22 cellular contexts compared by ENCODE assay signal in the genomic region with DNA sequence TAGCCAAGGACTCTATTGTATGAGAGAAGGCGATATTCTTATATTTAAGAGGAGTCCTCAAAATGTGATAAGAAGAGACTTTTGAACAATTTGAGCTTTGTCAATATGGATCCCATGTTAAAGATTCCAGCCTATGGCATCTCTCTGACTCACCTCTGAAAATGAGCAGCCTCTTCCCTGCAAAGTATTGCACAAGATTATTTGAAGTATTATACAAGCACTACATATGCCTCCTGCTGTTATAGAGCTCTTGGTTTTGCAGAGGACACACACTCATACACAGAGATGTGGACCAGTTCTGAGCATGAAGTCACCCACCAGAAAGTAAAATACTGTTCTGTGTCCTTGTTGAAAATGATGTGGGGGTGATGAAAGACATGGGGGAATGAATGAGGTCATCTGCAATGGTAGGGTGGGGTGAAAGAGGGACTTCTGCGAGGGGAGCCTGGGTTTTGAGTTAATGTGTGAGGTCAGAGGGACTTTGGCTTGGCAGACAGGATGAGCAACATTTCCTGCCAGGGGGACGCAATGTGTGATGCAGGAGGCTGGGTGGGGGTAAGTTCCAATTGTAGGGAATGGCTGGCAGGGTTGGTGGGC. TPM values are rescaled to one million over a fixed set of nuclear protein-coding genes. Genes with fewer than 3 reads are reported as not detected.
DNase-seq lines count a peak whose midpoint lies in the region; ATAC-seq and TF ChIP-seq lines count a peak whose summit lies in the region.
"Had no signal": no experiment of that assay in that cellular context is flagged by ENCODE, and none has a peak within 500 bp of the region (broad histone marks: within the 10 kb centered on the region; RNA-seq: fewer than 3 reads in every experiment).

No MANE protein-coding gene starts in this region.

- H4K12ac ChIP-seq in trophoblast cell (ENCODE audit: low read depth, low read length), result no peak overlapping the region

- no peaks in the 10 kb centered on the region for H3K79me1 ChIP-seq in trophoblast cell (ENCODE audit: low read length)

- peaks cover 2% of the 10 kb centered on the region for H3K27me3 ChIP-seq in trophoblast cell (ENCODE audit: insufficient read depth, low read length)
- no peaks in the 10 kb centered on the region; the same call in 1 of the 2 replicates for H3K27me3 ChIP-seq in MG63
- H3K27me3 ChIP-seq: neutrophil, tibial nerve had no signal

- CTCF ChIA-PET in WTC11 (lab: Charles Lee), result interaction anchor here (1.0 to 1.3 kb wide), 2 partner anchors 13 to 292 kb away, joined by 3 read pairs; no protein-coding TSS in a partner anchor

- H3K4me1 Mint-ChIP-seq in HFFc6 (ENCODE audit: low read depth) (peaks cover 31% of the 10 kb centered on the region), WTC11 (peaks cover 34% of the 10 kb centered on the region)
- H3K4me1 Mint-ChIP-seq: activated CD4-positive, alpha-beta T cell treated with anti-CD3 and anti-CD28 coated beads for 36 hours; T-cell had no signal

- H3K23ac ChIP-seq in trophoblast cell (ENCODE audit: low read length), result no peak overlapping the region

- no peak overlapping the region for H3K27ac ChIP-seq in trophoblast cell (ENCODE audit: low read depth, low read length)
- H3K27ac ChIP-seq: neutrophil had no signal

- no peak overlapping the region for H3K4ac ChIP-seq in trophoblast cell (ENCODE audit: low read depth, low read length)

- no peak overlapping the region for H4K8ac ChIP-seq in trophoblast cell (ENCODE audit: low read depth, low read length)

- H3K27me3 Mint-ChIP-seq in HFFc6 (ENCODE audit: insufficient read depth) (no peaks in the 10 kb centered on the region; the same call in none of the 2 replicates), WTC11 (ENCODE audit: low read depth) (no peaks in the 10 kb centered on the region)
- H3K27me3 Mint-ChIP-seq: activated CD4-positive, alpha-beta T cell treated with anti-CD3 and anti-CD28 coated beads for 36 hours; brain; T-cell had no signal

- H3K4me2 ChIP-seq in trophoblast cell (ENCODE audit: low read length), result no peak overlapping the region
- H3K4me2 ChIP-seq: smooth muscle cell had no signal

- intact Hi-C loops in cardiac septum (cut with DNase I), result no loop called here

- H4K91ac ChIP-seq in trophoblast cell (ENCODE audit: low read depth, low read length), result no peak overlapping the region

- H3K4me3 Mint-ChIP-seq in HFFc6, result no peak overlapping the region
- H3K4me3 Mint-ChIP-seq in WTC11, result no peak overlapping the region
- H3K4me3 Mint-ChIP-seq: activated CD4-positive, alpha-beta T cell treated with anti-CD3 and anti-CD28 coated beads for 36 hours; activated naive CD8-positive, alpha-beta T cell; brain; T-cell had no signal

- H3K4me1 ChIP-seq in trophoblast cell (ENCODE audit: control insufficient read depth in 1 of 2, insufficient read depth in 2 of 2, low read length in 2 of 2), result no peaks in the 10 kb centered on the region

- no peak overlapping the region for H3K18ac ChIP-seq in trophoblast cell (ENCODE audit: low read length)

- ATAC-seq in WTC11, result no peak
- ATAC-seq: activated CD4-positive, alpha-beta T cell treated with anti-CD3 and anti-CD28 coated beads for 36 hours; PC-3; stimulated activated naive CD8-positive, alpha-beta T cell treated with anti-CD3 and anti-CD28 coated beads, Interleukin-15, Interleukin-2, amounts not matched to agents 100 U/mL and 50 U/mL, for 24 hours; T-cell had no signal

- H3K9ac ChIP-seq in trophoblast cell (ENCODE audit: low read length), result peak overlapping the region; percentile 21

- POLR2A ChIA-PET in WTC11 (lab: Charles Lee), result no interaction called here

- TF ChIP-seq CTCF in HFFc6 (IDR thresholded peaks at IDR 0.05), result no peak
- no peak for TF ChIP-seq CTCF in WTC11 (IDR thresholded peaks at IDR 0.05)

- H3K14ac ChIP-seq in trophoblast cell (ENCODE audit: low read length), result no peak overlapping the region

- H3K79me2 ChIP-seq in trophoblast cell (ENCODE audit: control insufficient read depth, insufficient read depth, low read length, poor library complexity), result no peaks in the 10 kb centered on the region

- no peak overlapping the region for H2BK12ac ChIP-seq in trophoblast cell (ENCODE audit: low read length)

- no peak overlapping the region for H2BK120ac ChIP-seq in trophoblast cell (ENCODE audit: insufficient read depth, low read length, poor library complexity)

- H3K27ac Mint-ChIP-seq in HFFc6 (no peak overlapping the region), WTC11 (peak overlapping the region; percentile 5; the same call in 1 of the 2 replicates)
- H3K27ac Mint-ChIP-seq: activated CD4-positive, alpha-beta T cell treated with anti-CD3 and anti-CD28 coated beads for 36 hours; activated naive CD8-positive, alpha-beta T cell; brain; T-cell had no signal

- WGBS in trophoblast cell (ENCODE audit: extremely low coverage, insufficient coverage, insufficient read length), result no CpG with 5 or more reads among the region's 3 CpGs

- H3K9me3 Mint-ChIP-seq in HFFc6 (no peaks in the 10 kb centered on the region), WTC11 (no peaks in the 10 kb centered on the region; the same call in 1 of the 2 replicates)

- H2AFZ ChIP-seq in trophoblast cell (ENCODE audit: insufficient read depth, low read length, poor library complexity), result no peak overlapping the region

- H3K4me3 ChIP-seq in trophoblast cell (ENCODE audit: low read depth, low read length), result no peak overlapping the region
- H3K4me3 ChIP-seq in MG63, result no peak overlapping the region
- H3K4me3 ChIP-seq: smooth muscle cell, tibial nerve had no signal

- H3K36me3 Mint-ChIP-seq in HFFc6 (ENCODE audit: low read depth) (peaks cover 8% of the 10 kb centered on the region), WTC11 (no peaks in the 10 kb centered on the region)
- H3K36me3 Mint-ChIP-seq: activated naive CD8-positive, alpha-beta T cell; T-cell had no signal

- H3K9me3 ChIP-seq in trophoblast cell (ENCODE audit: insufficient read depth, low read depth, low read length), result no peaks in the 10 kb centered on the region
- H3K9me3 ChIP-seq in MG63, result no peaks in the 10 kb centered on the region
- H3K9me3 ChIP-seq: neutrophil, tibial nerve had no signal

- no peak overlapping the region for H2AK5ac ChIP-seq in trophoblast cell (ENCODE audit: low read length)

- H3K36me3 ChIP-seq in trophoblast cell (ENCODE audit: control insufficient read depth in 1 of 2, insufficient read depth in 2 of 2, low read length in 2 of 2), result no peaks in the 10 kb centered on the region
- peaks cover 16% of the 10 kb centered on the region for H3K36me3 ChIP-seq in MG63
- H3K36me3 ChIP-seq: neutrophil, tibial nerve had no signal

- DNase-seq in HFFc6, result peak; percentile 35
- no peak for DNase-seq in WTC11 (ENCODE audit: low spot score)
- DNase-seq in fibroblast of gingiva (ENCODE audit: low read depth), result peak; percentile 34
- no peak for DNase-seq in trophoblast cell
- no peak for DNase-seq in MG63
- no peak for DNase-seq in islet precursor cell
- no peak for DNase-seq in activated CD4-positive, alpha-beta T cell treated with anti-CD3 and anti-CD28 coated beads for 48 hours
- no peak for DNase-seq in cardiac septum (ENCODE audit: low spot score)
- DNase-seq: activated CD4-positive, alpha-beta T cell treated with anti-CD3 and anti-CD28 coated beads for 36 hours; erythroblast; MM.1S; NCI-H1436; PC-3; SIG-M5; stimulated activated CD4-positive, alpha-beta T cell treated with anti-CD3 and anti-CD28 coated beads, Interleukin-2, amount 100 ng/mL, for 48 hours; stimulated activated naive CD8-positive, alpha-beta T cell treated with anti-CD3 and anti-CD28 coated beads, Interleukin-15, Interleukin-2, amounts not matched to agents 100 U/mL and 50 U/mL, for 24 hours; T-cell had no signal

- H2BK5ac ChIP-seq in trophoblast cell (ENCODE audit: low read depth, low read length, poor library complexity), result no peak overlapping the region

TF ChIP-seq in WTC11, 78 proteins besides CTCF, POLR2A, EP300 and RAD21:
- TF ChIP-seq FOXK1 (CRISPR knock-in tag; IDR thresholded peaks at IDR 0.05), result no peak
- TF ChIP-seq, protein P1, sequence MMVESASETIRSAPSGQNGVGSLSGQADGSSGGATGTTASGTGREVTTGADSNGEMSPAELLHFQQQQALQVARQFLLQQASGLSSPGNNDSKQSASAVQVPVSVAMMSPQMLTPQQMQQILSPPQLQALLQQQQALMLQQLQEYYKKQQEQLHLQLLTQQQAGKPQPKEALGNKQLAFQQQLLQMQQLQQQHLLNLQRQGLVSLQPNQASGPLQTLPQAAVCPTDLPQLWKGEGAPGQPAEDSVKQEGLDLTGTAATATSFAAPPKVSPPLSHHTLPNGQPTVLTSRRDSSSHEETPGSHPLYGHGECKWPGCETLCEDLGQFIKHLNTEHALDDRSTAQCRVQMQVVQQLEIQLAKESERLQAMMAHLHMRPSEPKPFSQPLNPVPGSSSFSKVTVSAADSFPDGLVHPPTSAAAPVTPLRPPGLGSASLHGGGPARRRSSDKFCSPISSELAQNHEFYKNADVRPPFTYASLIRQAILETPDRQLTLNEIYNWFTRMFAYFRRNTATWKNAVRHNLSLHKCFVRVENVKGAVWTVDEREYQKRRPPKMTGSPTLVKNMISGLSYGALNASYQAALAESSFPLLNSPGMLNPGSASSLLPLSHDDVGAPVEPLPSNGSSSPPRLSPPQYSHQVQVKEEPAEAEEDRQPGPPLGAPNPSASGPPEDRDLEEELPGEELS (CRISPR knock-in tag; IDR thresholded peaks at IDR 0.05), result no peak

RNA-seq across cellular contexts. Expression of a gene that starts 25.8 kb away (rescaled TPM):
- total RNA-seq in HFFc6 (2021; fragmentation: NEBNext Ultra II Directional; extraction: Animal tissue kit (Norgen Biotek cat#: 25700)), result 10 to 100 TPM; 12.7 to 19.2 (median 16.8) TPM
- total RNA-seq in WTC11 (2021), result 13.8 to 15.9 TPM (median 14.4 TPM) in 3 replicates
- polyA plus RNA-seq in trophoblast cell (2013), result 10.0 and 10.1 TPM in 2 replicates
- total RNA-seq in MG63 (2014; rRNA removed; shearing (Covaris generic); ENCODE audit: low replicate concordance), result 9.4 and 17.9 TPM in 2 replicates
- total RNA-seq in cardiac septum, result 26.2 TPM
- total RNA-seq: activated CD4-positive, alpha-beta T cell treated with anti-CD3 and anti-CD28 coated beads for 36 hours had no signal

Comparison
In these comparisons a context has a peak if more than half of its experiments do, and no peak if none do; other contexts are left out.
1. DNase-seq: peak in HFFc6 (single experiment) and fibroblast of gingiva (single experiment); none in WTC11 (single experiment), trophoblast cell (0 of 2), MG63 (single experiment), islet precursor cell (single experiment), activated CD4-positive, alpha-beta T cell treated with anti-CD3 and anti-CD28 coated beads for 48 hours (single experiment) and cardiac septum (single experiment).